11 cellular contexts compared by ENCODE assay signal in the genomic region with DNA sequence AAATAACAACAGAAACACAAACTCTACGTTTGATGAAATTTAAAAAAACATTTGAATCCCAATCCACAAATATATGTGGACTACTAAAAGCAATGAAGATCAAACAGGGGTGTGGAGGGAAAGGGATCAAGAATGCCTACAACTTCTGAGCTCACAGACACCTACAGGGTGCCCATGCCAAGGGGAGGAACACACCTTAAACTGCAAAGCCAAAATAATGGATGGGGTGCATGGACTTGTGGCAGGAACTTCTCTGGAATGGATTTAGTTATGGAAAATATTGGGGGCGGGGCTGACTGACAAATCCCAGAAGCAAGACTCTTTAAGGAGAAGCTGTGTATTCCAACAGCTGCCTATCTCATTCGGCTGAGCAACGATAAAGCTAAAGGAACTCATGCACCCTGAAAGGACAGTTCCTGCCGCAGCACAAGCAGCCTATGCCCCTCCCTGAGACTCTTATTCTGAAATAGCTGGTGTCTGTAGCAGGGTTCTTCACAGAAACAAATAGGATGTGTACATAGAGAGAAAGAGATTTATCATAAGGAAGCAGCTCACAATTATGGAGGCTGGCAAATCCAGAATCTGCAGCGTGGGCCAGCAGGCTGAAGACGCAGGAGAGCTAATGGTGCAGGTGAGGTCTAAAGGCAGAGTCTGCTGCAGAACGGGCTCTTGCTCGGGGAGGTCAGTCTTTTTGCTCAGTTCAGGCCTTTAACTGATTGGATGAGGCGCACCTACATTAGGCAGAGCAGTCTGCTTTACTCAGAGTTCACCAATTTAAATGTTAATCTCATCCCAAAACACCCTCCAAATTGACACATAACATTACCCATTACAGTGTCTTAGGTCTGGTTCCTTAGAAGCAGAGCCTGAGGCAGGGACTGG. TPM values are rescaled to one million over a fixed set of nuclear protein-coding genes. Genes with fewer than 3 reads are reported as not detected.
DNase-seq lines count a peak whose midpoint lies in the region; ATAC-seq and TF ChIP-seq lines count a peak whose summit lies in the region.
"Had no signal": no experiment of that assay in that cellular context is flagged by ENCODE, and none has a peak within 500 bp of the region (broad histone marks: within the 10 kb centered on the region; RNA-seq: fewer than 3 reads in every experiment).

No MANE protein-coding gene starts in this region.

- H3K36me3 ChIP-seq in body of pancreas (replicated peaks in 1 of 2; ENCODE audit: insufficient read depth in 1 of 2, low read depth in 2 of 2), result no peaks in the 10 kb centered on the region

- no peaks in the 10 kb centered on the region for H3K27me3 ChIP-seq in body of pancreas

- intact Hi-C loops in body of pancreas (cut with DNase I), result no loop called here

- no peak for TF ChIP-seq CTCF in body of pancreas (IDR thresholded peaks at IDR 0.05)
- no peak for TF ChIP-seq CTCF in progenitor cell of endocrine pancreas (IDR thresholded peaks at IDR 0.05; ENCODE audit: unreplicated experiment)

- peak; percentile 56 to 70 (median 67) for DNase-seq in NCI-H1417 (lab: John Stamatoyannopoulos, UW)
- DNase-seq in NCI-H1417 treated with DMSO at 0.1 percent for 48 hours (lab: John Stamatoyannopoulos, UW), result no peak
- peak; percentile 21 for DNase-seq in NCI-H2107 treated with DMSO at 0.1 percent for 48 hours (lab: John Stamatoyannopoulos, UW; ENCODE audit: unreplicated experiment)
- DNase-seq in body of pancreas, result peak in 2 of 4 donors; percentile 16 to 52
- DNase-seq in progenitor cell of endocrine pancreas (ENCODE audit: low spot score, unreplicated experiment), result no peak
- no peak for DNase-seq in DMS 273 (lab: John Stamatoyannopoulos, UW; ENCODE audit: unreplicated experiment)
- no peak for DNase-seq in COLO829 (ENCODE audit: low spot score)
- DNase-seq: posterior cingulate gyrus had no signal

- peaks cover 8% of the 10 kb centered on the region for H3K9me3 Mint-ChIP-seq in progenitor cell of endocrine pancreas (ENCODE audit: low read depth)

- H3K27ac ChIP-seq in body of pancreas, result no peak overlapping the region
- H3K27ac ChIP-seq: A549 had no signal

- no peak overlapping the region for H3K4me3 ChIP-seq in body of pancreas
- H3K4me3 ChIP-seq: A549 had no signal

- H3K4me1 Mint-ChIP-seq in progenitor cell of endocrine pancreas (ENCODE audit: low read depth), result peaks cover 7% of the 10 kb centered on the region

- H3K9me3 ChIP-seq in body of pancreas, result no peaks in the 10 kb centered on the region

- no peak for TF ChIP-seq POLR2A in body of pancreas (IDR thresholded peaks at IDR 0.05)

- no peak overlapping the region for H3K27ac Mint-ChIP-seq in progenitor cell of endocrine pancreas

- WGBS in body of pancreas, 2 donors, result 19 to 40% methylated on average over 10 of the region's 10 CpGs

- peak overlapping the region; percentile 3 for H3K4me3 Mint-ChIP-seq in progenitor cell of endocrine pancreas (ENCODE audit: low read depth)

- peak; percentile 68 for ATAC-seq in body of pancreas
- no peak for ATAC-seq in HG02571 (IDR thresholded peaks at IDR 0.05; ENCODE audit: unreplicated experiment)

- H3K4me1 ChIP-seq in body of pancreas, result peaks cover 13% of the 10 kb centered on the region
- H3K4me1 ChIP-seq: A549 had no signal

- H3K27me3 Mint-ChIP-seq in progenitor cell of endocrine pancreas, result peaks cover 8% of the 10 kb centered on the region

- H3K36me3 Mint-ChIP-seq in progenitor cell of endocrine pancreas (ENCODE audit: insufficient read depth), result peaks cover 2% of the 10 kb centered on the region

RNA-seq across cellular contexts. Expression of gene PLA2G4D, which starts 24.5 kb away (rescaled TPM):
- not detected for total RNA-seq in body of pancreas
- total RNA-seq in progenitor cell of endocrine pancreas, result not detected in 2 replicates
- total RNA-seq: dermis microvascular lymphatic vessel endothelial cell had no signal

RNA-seq across cellular contexts. Expression of gene PLA2G4F, which starts 37.5 kb away (rescaled TPM):
- total RNA-seq in body of pancreas (1 to 10 TPM; 1.6 to 2.0 TPM), progenitor cell of endocrine pancreas (0.60 and 0.87 TPM in 2 replicates)
- total RNA-seq: dermis microvascular lymphatic vessel endothelial cell had no signal

Comparison
In these comparisons a context has a peak if more than half of its experiments do, and no peak if none do; other contexts are left out.
1. DNase-seq: peak in NCI-H1417 (3 of 3) and NCI-H2107 treated with DMSO at 0.1 percent for 48 hours (single experiment); none in NCI-H1417 treated with DMSO at 0.1 percent for 48 hours (single experiment), progenitor cell of endocrine pancreas (single experiment), DMS 273 (single experiment) and COLO829 (single experiment).